ENCODE assay signal across 1 cellular context in the genomic region with DNA sequence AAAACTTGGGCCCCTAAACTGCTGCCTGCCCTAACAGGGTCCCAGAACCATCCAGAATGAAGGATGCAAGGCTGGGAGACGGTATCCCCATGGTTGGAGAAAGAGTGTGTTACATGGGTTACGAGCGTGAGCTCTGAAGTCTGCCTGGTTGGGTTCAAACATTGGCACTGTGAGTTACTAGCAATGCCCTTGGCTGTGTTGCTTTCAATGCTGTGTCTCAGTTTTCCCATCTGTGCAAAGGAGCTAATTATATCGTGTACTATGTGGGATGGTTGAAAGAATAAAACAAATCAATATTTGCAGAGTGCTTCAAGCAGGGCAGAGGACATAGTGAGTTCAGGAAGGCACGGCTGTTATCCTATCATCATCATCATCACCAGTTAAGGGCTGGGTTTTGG.
A peak's percentile ranks its signal among the peaks of the same experiment; 100 is the strongest.
TF ChIP-seq lines count a peak whose summit lies in the region.

No MANE protein-coding gene starts in this region.

TF ChIP-seq in HepG2, 621 proteins besides CTCF, POLR2A, EP300 and RAD21 (continued from another document):
- TF ChIP-seq, protein P1, sequence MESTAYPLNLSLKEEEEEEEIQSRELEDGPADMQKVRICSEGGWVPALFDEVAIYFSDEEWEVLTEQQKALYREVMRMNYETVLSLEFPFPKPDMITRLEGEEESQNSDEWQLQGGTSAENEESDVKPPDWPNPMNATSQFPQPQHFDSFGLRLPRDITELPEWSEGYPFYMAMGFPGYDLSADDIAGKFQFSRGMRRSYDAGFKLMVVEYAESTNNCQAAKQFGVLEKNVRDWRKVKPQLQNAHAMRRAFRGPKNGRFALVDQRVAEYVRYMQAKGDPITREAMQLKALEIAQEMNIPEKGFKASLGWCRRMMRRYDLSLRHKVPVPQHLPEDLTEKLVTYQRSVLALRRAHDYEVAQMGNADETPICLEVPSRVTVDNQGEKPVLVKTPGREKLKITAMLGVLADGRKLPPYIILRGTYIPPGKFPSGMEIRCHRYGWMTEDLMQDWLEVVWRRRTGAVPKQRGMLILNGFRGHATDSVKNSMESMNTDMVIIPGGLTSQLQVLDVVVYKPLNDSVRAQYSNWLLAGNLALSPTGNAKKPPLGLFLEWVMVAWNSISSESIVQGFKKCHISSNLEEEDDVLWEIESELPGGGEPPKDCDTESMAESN (CRISPR knock-in tag; conservative IDR thresholded peaks at IDR 0.05), result no peak
- peak; percentile 94 for TF ChIP-seq ZNF629 (CRISPR knock-in tag; conservative IDR thresholded peaks at IDR 0.05)
- TF ChIP-seq JUNB (CRISPR knock-in tag; IDR thresholded peaks at IDR 0.05; ENCODE audit: borderline replicate concordance), result no peak
- TF ChIP-seq FOXJ3 (CRISPR knock-in tag; IDR thresholded peaks at IDR 0.05; ENCODE audit: borderline replicate concordance), result no peak
- TF ChIP-seq, protein P2, sequence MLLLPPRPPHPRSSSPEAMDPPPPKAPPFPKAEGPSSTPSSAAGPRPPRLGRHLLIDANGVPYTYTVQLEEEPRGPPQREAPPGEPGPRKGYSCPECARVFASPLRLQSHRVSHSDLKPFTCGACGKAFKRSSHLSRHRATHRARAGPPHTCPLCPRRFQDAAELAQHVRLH (CRISPR knock-in tag; IDR thresholded peaks at IDR 0.05; ENCODE audit: borderline replicate concordance, low read depth), result peak; percentile 9; the same call in 1 of the 2 replicates
- TF ChIP-seq NFKBIZ (CRISPR knock-in tag; IDR thresholded peaks at IDR 0.05), result no peak
- TF ChIP-seq, protein P3, sequence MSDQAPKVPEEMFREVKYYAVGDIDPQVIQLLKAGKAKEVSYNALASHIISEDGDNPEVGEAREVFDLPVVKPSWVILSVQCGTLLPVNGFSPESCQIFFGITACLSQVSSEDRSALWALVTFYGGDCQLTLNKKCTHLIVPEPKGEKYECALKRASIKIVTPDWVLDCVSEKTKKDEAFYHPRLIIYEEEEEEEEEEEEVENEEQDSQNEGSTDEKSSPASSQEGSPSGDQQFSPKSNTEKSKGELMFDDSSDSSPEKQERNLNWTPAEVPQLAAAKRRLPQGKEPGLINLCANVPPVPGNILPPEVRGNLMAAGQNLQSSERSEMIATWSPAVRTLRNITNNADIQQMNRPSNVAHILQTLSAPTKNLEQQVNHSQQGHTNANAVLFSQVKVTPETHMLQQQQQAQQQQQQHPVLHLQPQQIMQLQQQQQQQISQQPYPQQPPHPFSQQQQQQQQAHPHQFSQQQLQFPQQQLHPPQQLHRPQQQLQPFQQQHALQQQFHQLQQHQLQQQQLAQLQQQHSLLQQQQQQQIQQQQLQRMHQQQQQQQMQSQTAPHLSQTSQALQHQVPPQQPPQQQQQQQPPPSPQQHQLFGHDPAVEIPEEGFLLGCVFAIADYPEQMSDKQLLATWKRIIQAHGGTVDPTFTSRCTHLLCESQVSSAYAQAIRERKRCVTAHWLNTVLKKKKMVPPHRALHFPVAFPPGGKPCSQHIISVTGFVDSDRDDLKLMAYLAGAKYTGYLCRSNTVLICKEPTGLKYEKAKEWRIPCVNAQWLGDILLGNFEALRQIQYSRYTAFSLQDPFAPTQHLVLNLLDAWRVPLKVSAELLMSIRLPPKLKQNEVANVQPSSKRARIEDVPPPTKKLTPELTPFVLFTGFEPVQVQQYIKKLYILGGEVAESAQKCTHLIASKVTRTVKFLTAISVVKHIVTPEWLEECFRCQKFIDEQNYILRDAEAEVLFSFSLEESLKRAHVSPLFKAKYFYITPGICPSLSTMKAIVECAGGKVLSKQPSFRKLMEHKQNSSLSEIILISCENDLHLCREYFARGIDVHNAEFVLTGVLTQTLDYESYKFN (CRISPR knock-in tag; conservative IDR thresholded peaks at IDR 0.05), result 0 out of 2 replicates have a peak, but pooled peaks have one; percentile 6
- 0 out of 2 replicates have a peak, but pooled peaks have one; percentile 8 for TF ChIP-seq NCOA5 (CRISPR knock-in tag; IDR thresholded peaks at IDR 0.05)
- peak; percentile 26; the same call in 1 of the 2 replicates for TF ChIP-seq TARDBP (CRISPR knock-in tag; IDR thresholded peaks at IDR 0.05)
